Comparison of ENCODE assay signal across 10 cellular contexts in the genomic region with DNA sequence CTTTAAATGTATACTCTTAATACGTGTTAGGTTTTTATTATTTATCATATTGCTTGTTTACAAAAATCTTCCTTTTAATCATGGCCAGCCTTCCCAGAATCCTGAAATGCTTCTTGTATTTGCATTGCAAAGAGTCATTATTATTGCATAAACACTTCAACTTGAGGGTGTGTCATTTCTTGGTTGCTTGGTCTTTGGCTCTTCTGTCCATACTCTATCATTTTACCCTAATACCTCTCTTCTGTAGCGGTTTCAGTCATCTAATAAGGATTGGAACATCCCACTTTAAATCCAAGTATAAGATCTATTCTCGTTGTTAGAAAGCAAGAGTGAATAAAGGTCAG.
DNase-seq lines count a peak whose midpoint lies in the region; ATAC-seq, FAIRE-seq and TF ChIP-seq lines count a peak whose summit lies in the region.
"Had no signal": no experiment of that assay in that cellular context is flagged by ENCODE, and none has a peak within 500 bp of the region (broad histone marks: within the 10 kb centered on the region; RNA-seq: fewer than 3 reads in every experiment).

No MANE protein-coding gene starts in this region.

- H2BK120ac ChIP-seq in H1 (replicated peaks; ENCODE audit: low read depth, low read length) (no peak overlapping the region), trophoblast cell (ENCODE audit: insufficient read depth, low read length, poor library complexity) (no peak overlapping the region)

- H3K56ac ChIP-seq in H1 (replicated peaks; ENCODE audit: insufficient read length, low read depth, low read length): no peak overlapping the region

- H2BK12ac ChIP-seq in H1 (ENCODE audit: low read depth, low read length): no peak overlapping the region
- H2BK12ac ChIP-seq in trophoblast cell (ENCODE audit: low read length): no peak overlapping the region

- peaks cover 0 to under 1% (median 0%) of the 10 kb centered on the region in 3 donors for H3K36me3 Mint-ChIP-seq in CD8-positive, alpha-beta memory T cell
- no peaks in the 10 kb centered on the region for H3K36me3 Mint-ChIP-seq in activated naive CD4-positive, alpha-beta T cell treated with anti-CD3 and anti-CD28 coated beads, Interleukin-2, amount 10 ng/mL, durations not matched to agents 7 days and 5 days

- H3K4me1 Mint-ChIP-seq in CD8-positive, alpha-beta memory T cell: peaks cover 16 to 24% (median 23%) of the 10 kb centered on the region in 3 donors
- peaks cover 18% of the 10 kb centered on the region for H3K4me1 Mint-ChIP-seq in activated naive CD4-positive, alpha-beta T cell treated with anti-CD3 and anti-CD28 coated beads, Interleukin-2, amount 10 ng/mL, durations not matched to agents 7 days and 5 days
- H3K4me1 Mint-ChIP-seq: nephron had no signal

- no peak overlapping the region for H2AK5ac ChIP-seq in H1 (ENCODE audit: low read depth, low read length)
- no peak overlapping the region for H2AK5ac ChIP-seq in trophoblast cell (ENCODE audit: low read length)

- TF ChIP-seq CTCF in H1 (IDR thresholded peaks at IDR 0.05; ENCODE audit: control extremely low read depth in 1 of 3, insufficient read depth in 1 of 3, low read depth in 1 of 3, low read length in 3 of 3): no peak

- no peak overlapping the region for H3K27ac Mint-ChIP-seq in CD8-positive, alpha-beta memory T cell
- H3K27ac Mint-ChIP-seq in activated naive CD4-positive, alpha-beta T cell treated with anti-CD3 and anti-CD28 coated beads, Interleukin-2, amount 10 ng/mL, durations not matched to agents 7 days and 5 days: no peak overlapping the region
- H3K27ac Mint-ChIP-seq: nephron had no signal

- H3K4me1 ChIP-seq in CD8-positive, alpha-beta memory T cell (ENCODE audit: insufficient read depth, low read length): peaks cover 17% of the 10 kb centered on the region
- peaks cover 4 to 11% (median 8%) of the 10 kb centered on the region in 4 experiments for H3K4me1 ChIP-seq in H1 (replicated peaks in 1 of 4; ENCODE audit: control insufficient read depth in 3 of 4, insufficient read depth in 4 of 4, low read length in 3 of 4)
- peaks cover 0 to 5% of the 10 kb centered on the region in 2 experiments for H3K4me1 ChIP-seq in trophoblast cell (ENCODE audit: control insufficient read depth in 1 of 2, insufficient read depth in 2 of 2, low read length in 2 of 2)

- no peaks in the 10 kb centered on the region for H3K36me3 ChIP-seq in CD8-positive, alpha-beta memory T cell (ENCODE audit: insufficient read depth, low read length)
- no peaks in the 10 kb centered on the region for H3K36me3 ChIP-seq in H1 (ENCODE audit: control insufficient read depth in 2 of 4, insufficient read depth in 4 of 4, low read length in 3 of 4)
- no peaks in the 10 kb centered on the region for H3K36me3 ChIP-seq in trophoblast cell (ENCODE audit: control insufficient read depth in 1 of 2, insufficient read depth in 2 of 2, low read length in 2 of 2)

- H3K27ac ChIP-seq in CD8-positive, alpha-beta memory T cell (ENCODE audit: low read depth, low read length): peak overlapping the region; percentile 82
- no peak overlapping the region for H3K27ac ChIP-seq in H1 (ENCODE audit: low read depth, low read length)
- no peak overlapping the region for H3K27ac ChIP-seq in trophoblast cell (ENCODE audit: low read depth, low read length)

- H3K14ac ChIP-seq in H1 (ENCODE audit: insufficient read length) (no peak overlapping the region), trophoblast cell (ENCODE audit: low read length) (no peak overlapping the region)

- TF ChIP-seq EP300 in H1 (IDR thresholded peaks at IDR 0.05; ENCODE audit: borderline replicate concordance in 1 of 2, low read depth in 2 of 2, low read length in 2 of 2): no peak

- no peak overlapping the region for H4K91ac ChIP-seq in H1 (replicated peaks; ENCODE audit: insufficient read length, low read length)
- no peak overlapping the region for H4K91ac ChIP-seq in trophoblast cell (ENCODE audit: low read depth, low read length)

- H2BK5ac ChIP-seq in H1 (ENCODE audit: low read depth, low read length) (no peak overlapping the region), trophoblast cell (ENCODE audit: low read depth, low read length, poor library complexity) (no peak overlapping the region)

- H3K9me3 ChIP-seq in CD8-positive, alpha-beta memory T cell (ENCODE audit: low read length): no peaks in the 10 kb centered on the region
- H3K9me3 ChIP-seq in H1 (ENCODE audit: insufficient read depth in 2 of 2, low read depth in 1 of 2, low read length in 1 of 2): no peaks in the 10 kb centered on the region
- no peaks in the 10 kb centered on the region for H3K9me3 ChIP-seq in trophoblast cell (ENCODE audit: insufficient read depth, low read depth, low read length)

- no peak overlapping the region for H4K5ac ChIP-seq in H1 (ENCODE audit: insufficient read length, low read depth, low read length)

- H4K20me1 ChIP-seq in H1 (replicated peaks in 1 of 2; ENCODE audit: control insufficient read depth in 1 of 2, insufficient read depth in 2 of 2, low read length in 2 of 2): no peaks in the 10 kb centered on the region

- no peak for TF ChIP-seq RAD21 in H1 (IDR thresholded peaks at IDR 0.05 in 1 of 2, conservative IDR thresholded peaks at IDR 0.05 in 1 of 2; ENCODE audit: low read depth in 2 of 2, low read length in 2 of 2)

- FAIRE-seq in H1 (lab: Jason Lieb, UNC): no peak
- FAIRE-seq: TTC549 had no signal

- no peak overlapping the region for H4K12ac ChIP-seq in trophoblast cell (ENCODE audit: low read depth, low read length)

- no peak for TF ChIP-seq POLR2A in H1 (IDR thresholded peaks at IDR 0.05; ENCODE audit: control extremely low read depth in 1 of 2, low read depth in 2 of 2, low read length in 2 of 2)

- peak overlapping the region; percentile 89 for H3K4me3 ChIP-seq in CD8-positive, alpha-beta memory T cell (ENCODE audit: low read length)
- H3K4me3 ChIP-seq in H1 (ENCODE audit: extremely low read depth in 1 of 4, insufficient read depth in 2 of 4, low read depth in 3 of 4, low read length in 4 of 4) (peak overlapping the region in 3 of 4 experiments; percentile 46 to 59 (median 53); a peak in 4 of 8 replicates), trophoblast cell (ENCODE audit: low read depth, low read length) (no peak overlapping the region)

- no peaks in the 10 kb centered on the region for H3K27me3 ChIP-seq in CD8-positive, alpha-beta memory T cell (ENCODE audit: insufficient read depth, low read length, poor library complexity, severe bottlenecking)
- H3K27me3 ChIP-seq in H1 (replicated peaks in 1 of 4; ENCODE audit: control insufficient read depth in 3 of 4, extremely low read depth in 1 of 4, insufficient read depth in 3 of 4, low read length in 3 of 4) (no peaks in the 10 kb centered on the region), trophoblast cell (ENCODE audit: insufficient read depth, low read length) (no peaks in the 10 kb centered on the region)

- CTCF ChIA-PET in CD8-positive, alpha-beta memory T cell (lab: Charles Lee): interaction anchor here (1.0 to 1.9 kb wide), 10 partner anchors 11 to 537 kb away, joined by 3 to 9 read pairs (median 4); a partner anchor contains a TSS
- CTCF ChIA-PET in H1 (lab: Charles Lee; ENCODE audit: partially characterized antibody) (interaction anchor here (0.8 to 2.0 kb wide), 9 partner anchors 11 to 199 kb away, joined by 3 to 7 read pairs (median 5); no protein-coding TSS in a partner anchor), HEK293T (lab: Yijun Ruan, JAX) (interaction anchor here (0.6 to 1.0 kb wide), 2 partner anchors 8 to 12 kb away, joined by 4 to 6 read pairs; no protein-coding TSS in a partner anchor)
- CTCF ChIA-PET in activated naive CD4-positive, alpha-beta T cell treated with anti-CD3 and anti-CD28 coated beads, Interleukin-2, amount 10 ng/mL, durations not matched to agents 7 days and 5 days (lab: Charles Lee): interaction anchor here (1.0 to 1.8 kb wide), 3 partner anchors 184 to 200 kb away, joined by 3 to 12 read pairs (median 5); a partner anchor contains a TSS

- H3K9ac ChIP-seq in H1 (replicated peaks in 1 of 4; ENCODE audit: extremely low read depth in 1 of 4, low read depth in 3 of 4, low read length in 3 of 4): no peak overlapping the region; a peak in 2 of 7 replicates
- no peak overlapping the region for H3K9ac ChIP-seq in trophoblast cell (ENCODE audit: low read length)

- no peak overlapping the region for H3K4me3 Mint-ChIP-seq in CD8-positive, alpha-beta memory T cell
- H3K4me3 Mint-ChIP-seq in activated naive CD4-positive, alpha-beta T cell treated with anti-CD3 and anti-CD28 coated beads, Interleukin-2, amount 10 ng/mL, durations not matched to agents 7 days and 5 days: no peak overlapping the region

- H3K4me2 ChIP-seq in H1 (ENCODE audit: insufficient read depth in 1 of 2, low read depth in 2 of 2, low read length in 2 of 2) (peak overlapping the region; percentile 97 to 99), trophoblast cell (ENCODE audit: low read length) (peak overlapping the region; percentile 63)

- H3K79me2 ChIP-seq in H1 (ENCODE audit: control insufficient read depth in 1 of 2, insufficient read depth in 2 of 2, low read length in 2 of 2) (no peaks in the 10 kb centered on the region), trophoblast cell (ENCODE audit: control insufficient read depth, insufficient read depth, low read length, poor library complexity) (no peaks in the 10 kb centered on the region)

- ATAC-seq in HG03159 (IDR thresholded peaks at IDR 0.05; ENCODE audit: unreplicated experiment): peak; percentile 24
- ATAC-seq in HG03439 (IDR thresholded peaks at IDR 0.05; ENCODE audit: unreplicated experiment): no peak

- H3K18ac ChIP-seq in H1 (ENCODE audit: extremely low read depth, low read length): no peak overlapping the region
- no peak overlapping the region for H3K18ac ChIP-seq in trophoblast cell (ENCODE audit: low read length)

- 66% methylated on average over 3 of the region's 3 CpGs; no CpG with 5 or more reads in 1 of the 2 experiments for WGBS in H1 (ENCODE audit: extremely low coverage in 1 of 2, insufficient coverage in 1 of 2, insufficient read length in 1 of 2, insufficient replicate concordance in 2 of 2, low coverage in 1 of 2, low lambda C conversion rate in 2 of 2, missing lambda C conversion rate in 1 of 2), 2 experiments
- WGBS in trophoblast cell (ENCODE audit: extremely low coverage, insufficient coverage, insufficient read length): no CpG with 5 or more reads among the region's 3 CpGs

- POLR2A ChIA-PET in CD8-positive, alpha-beta memory T cell (lab: Charles Lee): interaction anchor here (0.6 to 2.1 kb wide), 8 partner anchors 11 to 225 kb away, joined by 3 to 28 read pairs (median 4); a partner anchor contains a TSS
- POLR2A ChIA-PET in H1 (lab: Charles Lee; ENCODE audit: partially characterized antibody): interaction anchor here (0.6 to 2.1 kb wide), 8 partner anchors 11 to 200 kb away, joined by 3 to 13 read pairs (median 4); a partner anchor contains a TSS
- POLR2A ChIA-PET in HEK293T (lab: Yijun Ruan, JAX): interaction anchor here (1.0 to 1.9 kb wide), 2 partner anchors 200 to 931 kb away, joined by 4 to 16 read pairs; a partner anchor contains a TSS

- H3K23ac ChIP-seq in H1 (ENCODE audit: insufficient read length): no peak overlapping the region
- H3K23ac ChIP-seq in trophoblast cell (ENCODE audit: low read length): no peak overlapping the region

- H2BK20ac ChIP-seq in H1 (ENCODE audit: low read length): no peak overlapping the region

- H3K79me1 ChIP-seq in H1 (ENCODE audit: low read depth, low read length) (no peaks in the 10 kb centered on the region), trophoblast cell (ENCODE audit: low read length) (no peaks in the 10 kb centered on the region)

- H3K23me2 ChIP-seq in H1 (ENCODE audit: low read depth, low read length): peaks cover 12% of the 10 kb centered on the region

- peak overlapping the region; percentile 75; the same call in 1 of the 2 replicates for H2AFZ ChIP-seq in H1 (ENCODE audit: low read length)
- no peak overlapping the region for H2AFZ ChIP-seq in trophoblast cell (ENCODE audit: insufficient read depth, low read length, poor library complexity)

- H3K27me3 Mint-ChIP-seq in CD8-positive, alpha-beta memory T cell: no peaks in the 10 kb centered on the region
- no peaks in the 10 kb centered on the region for H3K27me3 Mint-ChIP-seq in activated naive CD4-positive, alpha-beta T cell treated with anti-CD3 and anti-CD28 coated beads, Interleukin-2, amount 10 ng/mL, durations not matched to agents 7 days and 5 days

- H2BK15ac ChIP-seq in H1 (ENCODE audit: low read length): no peak overlapping the region

- in situ Hi-C loops in ACHN (cut with HindIII; ENCODE audit: low pct_ligation_motif_present, low pct_unique_long_range_greater_than_20kb, low sequenced_read_pairs): no loop called here

- DNase-seq in CD8-positive, alpha-beta memory T cell: no peak
- DNase-seq in H1 (ENCODE audit: low read depth in 1 of 2, low spot score in 2 of 2) (no peak), trophoblast cell (peak in 1 of 2 donors; percentile 25), ACHN (no peak), HEK293T (ENCODE audit: extremely low spot score) (no peak)
- no peak for DNase-seq in activated naive CD4-positive, alpha-beta T cell treated with anti-CD3 and anti-CD28 coated beads, Interleukin-2, amount 10 ng/mL, durations not matched to agents 7 days and 5 days

- H3K9me3 Mint-ChIP-seq in CD8-positive, alpha-beta memory T cell: no peaks in the 10 kb centered on the region
- H3K9me3 Mint-ChIP-seq in activated naive CD4-positive, alpha-beta T cell treated with anti-CD3 and anti-CD28 coated beads, Interleukin-2, amount 10 ng/mL, durations not matched to agents 7 days and 5 days: no peaks in the 10 kb centered on the region
- H3K9me3 Mint-ChIP-seq: nephron had no signal

- no peak overlapping the region for H4K8ac ChIP-seq in H1 (ENCODE audit: extremely low read depth, insufficient read depth, low read length)
- no peak overlapping the region for H4K8ac ChIP-seq in trophoblast cell (ENCODE audit: low read depth, low read length)

- no peak overlapping the region for H3K4ac ChIP-seq in H1 (replicated peaks; ENCODE audit: insufficient read length, low read depth, low read length)
- no peak overlapping the region for H3K4ac ChIP-seq in trophoblast cell (ENCODE audit: low read depth, low read length)
